In the genomic region with DNA sequence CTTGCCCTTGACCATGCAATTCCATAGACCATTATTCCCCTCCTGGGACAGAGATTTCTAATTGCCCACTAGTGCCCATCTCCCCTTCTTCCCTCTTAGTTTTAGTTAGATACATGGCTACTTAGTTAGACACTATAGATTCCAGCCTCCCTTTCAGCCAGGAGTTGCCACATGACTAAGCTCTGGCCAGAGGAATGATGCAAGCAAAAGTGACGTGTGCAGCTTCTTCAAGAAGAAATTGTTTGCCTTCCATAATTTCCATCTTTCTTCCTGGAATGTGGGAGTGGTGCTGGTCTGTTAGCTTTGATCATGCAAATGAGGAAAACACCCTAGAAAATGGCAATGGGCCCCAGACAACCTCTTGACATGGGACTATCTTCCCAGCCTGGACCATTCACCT, we compare ENCODE assay signal across 21 cellular contexts. TPM values are rescaled to one million over a fixed set of nuclear protein-coding genes. Genes with fewer than 3 reads are reported as not detected.
A peak's percentile ranks its signal among the peaks of the same experiment; 100 is the strongest.
DNase-seq lines count a peak whose midpoint lies in the region; ATAC-seq and TF ChIP-seq lines count a peak whose summit lies in the region.
"Had no signal": no experiment of that assay in that cellular context is flagged by ENCODE, and none has a peak within 500 bp of the region (broad histone marks: within the 10 kb centered on the region; RNA-seq: fewer than 3 reads in every experiment).

No MANE protein-coding gene starts in this region.

- no peak overlapping the region for H3K4me3 ChIP-seq in ascending aorta
- H3K4me3 ChIP-seq: HAP-1, sigmoid colon had no signal

- DNase-seq in AG08395 (ENCODE audit: low spot score) (peak; percentile 57), H4 (ENCODE audit: low spot score) (peak; percentile 40), amniotic epithelial cell (ENCODE audit: low read depth) (peak; percentile 96), glomerular visceral epithelial cell (ENCODE audit: extremely low spot score) (peak; percentile 13), amygdala (lab: John Stamatoyannopoulos, UW) (no peak), ascending aorta (ENCODE audit: low spot score in 2 of 2) (no peak), left ventricle myocardium superior (no peak)
- DNase-seq: activated CD4-positive, alpha-beta T cell treated with anti-CD3 and anti-CD28 coated beads, Interleukin-2, amount 10 ng/mL, durations not matched to agents 7 days and 5 days; activated naive CD8-positive, alpha-beta T cell treated with anti-CD3 and anti-CD28 coated beads, Interleukin-2, amount 10 ng/mL, durations not matched to agents 7 days and 5 days; activated T-cell treated with anti-CD3 and anti-CD28 coated beads, Interleukin-2, amount 50 U/mL, for 4 hours; dermis blood vessel endothelial cell; foreskin melanocyte; Karpas-422; mesendoderm; NCI-H2029; sigmoid colon; stimulated activated naive CD4-positive, alpha-beta T cell; T-helper 9 cell had no signal

- H3K27me3 ChIP-seq in ascending aorta = no peaks in the 10 kb centered on the region

- H3K4me1 ChIP-seq in ascending aorta = no peaks in the 10 kb centered on the region
- H3K4me1 ChIP-seq: HAP-1 had no signal

- H3K9me3 ChIP-seq in ascending aorta = no peaks in the 10 kb centered on the region
- H3K9me3 ChIP-seq: HAP-1, sigmoid colon had no signal

- intact Hi-C loops in ascending aorta (cut with DNase I) (no loop called here), left ventricle myocardium superior (cut with micrococcal nuclease) (no loop called here)

- no peak overlapping the region for H3K27ac ChIP-seq in ascending aorta
- H3K27ac ChIP-seq: sigmoid colon had no signal

- ATAC-seq in HG02571 (IDR thresholded peaks at IDR 0.05; ENCODE audit: unreplicated experiment) = no peak
- no peak for ATAC-seq in left ventricle myocardium superior
- ATAC-seq: activated T-cell treated with anti-CD3 and anti-CD28 coated beads, Interleukin-2, amount 50 U/mL, for 4 hours; Right ventricle myocardium inferior had no signal

- no peaks in the 10 kb centered on the region for H3K36me3 ChIP-seq in ascending aorta
- H3K36me3 ChIP-seq: HAP-1, sigmoid colon had no signal

- TF ChIP-seq CTCF in ascending aorta (IDR thresholded peaks at IDR 0.05) = no peak

RNA-seq across cellular contexts. Expression of a gene that starts 21.4 kb away (rescaled TPM):
- not detected in 2 replicates for total RNA-seq in H4 (2014; rRNA removed; shearing (Covaris generic))
- not detected for total RNA-seq in ascending aorta
- not detected for total RNA-seq in left ventricle myocardium superior
- total RNA-seq: activated CD4-positive, alpha-beta T cell treated with anti-CD3 and anti-CD28 coated beads, Interleukin-2, amount 10 ng/mL, durations not matched to agents 7 days and 5 days; activated naive CD8-positive, alpha-beta T cell treated with anti-CD3 and anti-CD28 coated beads, Interleukin-2, amount 10 ng/mL, durations not matched to agents 7 days and 5 days; dermis blood vessel endothelial cell; Right ventricle myocardium inferior; sigmoid colon had no signal

RNA-seq across cellular contexts. Expression of a gene that starts 58.2 kb away (rescaled TPM):
- total RNA-seq in H4 (2014; rRNA removed; shearing (Covaris generic)) = 2.7 and 3.4 TPM in 2 replicates
- 23.3 TPM for total RNA-seq in ascending aorta
- total RNA-seq in left ventricle myocardium superior = 21.4 TPM

Comparison
In these comparisons a context has a peak if more than half of its experiments do, and no peak if none do; other contexts are left out.
1. DNase-seq: peak in AG08395 (single experiment), H4 (single experiment), amniotic epithelial cell (single experiment) and glomerular visceral epithelial cell (single experiment); none in amygdala (0 of 56), ascending aorta (0 of 2) and left ventricle myocardium superior (single experiment).